In genomic region chr1:103561612-103562395, GRCh38 we compare ENCODE assay signal across 8 cellular contexts. TPM values are rescaled to one million over a fixed set of nuclear protein-coding genes. Genes with fewer than 3 reads are reported as not detected.
DNase-seq lines count a peak whose midpoint lies in the region; ATAC-seq lines count a peak whose summit lies in the region.

No MANE protein-coding gene starts in this region.

- no peaks in the 10 kb centered on the region for H3K36me3 ChIP-seq in HAP-1 (replicated peaks)

- ATAC-seq in GM18858 (IDR thresholded peaks at IDR 0.05; ENCODE audit: unreplicated experiment): peak; percentile 93
- ATAC-seq in HG02885 (IDR thresholded peaks at IDR 0.05; ENCODE audit: poor library complexity, unreplicated experiment): peak; percentile 94
- no peak for ATAC-seq in T-helper 17 cell

- peaks cover 3% of the 10 kb centered on the region for H3K36me3 Mint-ChIP-seq in T-helper 17 cell (ENCODE audit: low read depth)

- H3K4me1 Mint-ChIP-seq in T-helper 17 cell: peaks cover 3% of the 10 kb centered on the region

- H3K27me3 ChIP-seq in HAP-1 (ENCODE audit: low read depth): no peaks in the 10 kb centered on the region

- no peaks in the 10 kb centered on the region for H3K9me3 ChIP-seq in T-helper 17 cell (ENCODE audit: control insufficient read depth, low read length, poor library complexity, severe bottlenecking)
- H3K9me3 ChIP-seq in HAP-1: no peaks in the 10 kb centered on the region

- no peak overlapping the region for H3K4me3 Mint-ChIP-seq in T-helper 17 cell

- DNase-seq in T-helper 17 cell: no peak
- DNase-seq in pons (ENCODE audit: low spot score): peak; percentile 2
- no peak for DNase-seq in KBM-7
- DNase-seq in NCI-H526 (lab: John Stamatoyannopoulos, UW): no peak
- no peak for DNase-seq in HAP-1 (ENCODE audit: low spot score in 2 of 2)
- no peak for DNase-seq in NCI-H187 treated with DMSO at 0.1 percent for 48 hours (lab: John Stamatoyannopoulos, UW)

- peak overlapping the region; percentile 79 for H3K27ac Mint-ChIP-seq in T-helper 17 cell

- in situ Hi-C loops in KBM-7 (cut with MboI; ENCODE audit: low pct_unique_long_range_greater_than_20kb, low sequenced_read_pairs): no loop called here
- in situ Hi-C loops in HAP-1 (cut with MboI; ENCODE audit: low sequenced_read_pairs): no loop called here

- no peaks in the 10 kb centered on the region for H3K4me1 ChIP-seq in HAP-1

- H3K27me3 Mint-ChIP-seq in T-helper 17 cell: no peaks in the 10 kb centered on the region

- no peak overlapping the region for H3K4me3 ChIP-seq in HAP-1

RNA-seq across cellular contexts. Expression of gene AMY2B, which starts 9.6 kb away (rescaled TPM):
- 10 to 100 TPM; 29.3 to 39.4 TPM for total RNA-seq in T-helper 17 cell

RNA-seq across cellular contexts. Expression of gene RNPC3, which starts 36.3 kb away (rescaled TPM):
- total RNA-seq in T-helper 17 cell: 10 to 100 TPM; 43.2 to 53.9 TPM

RNA-seq across cellular contexts. Expression of gene AMY2A, which starts 55.4 kb away (rescaled TPM):
- total RNA-seq in T-helper 17 cell: not detected
